1 cellular context compared by ENCODE assay signal in genomic region chr12:68638721-68639395, GRCh38.
TF ChIP-seq lines count a peak whose summit lies in the region.

No MANE protein-coding gene starts in this region.

TF ChIP-seq in HepG2, 621 proteins besides CTCF, POLR2A, EP300 and RAD21:
- TF ChIP-seq ZNF770 (CRISPR knock-in tag; IDR thresholded peaks at IDR 0.05) (peak; percentile 40; the same call in 1 of the 2 replicates), ETV6 (CRISPR knock-in tag; conservative IDR thresholded peaks at IDR 0.05) (no peak)
TF ChIP-seq in HepG2: peak in this region for 1.
